In genomic region chr20:10603971-10604864, GRCh38 we compare ENCODE assay signal across 9 cellular contexts.
A peak's percentile ranks its signal among the peaks of the same experiment; 100 is the strongest.
DNase-seq lines count a peak whose midpoint lies in the region; ATAC-seq and TF ChIP-seq lines count a peak whose summit lies in the region.
"Had no signal": no experiment of that assay in that cellular context is flagged by ENCODE, and none has a peak within 500 bp of the region (broad histone marks: within the 10 kb centered on the region; RNA-seq: fewer than 3 reads in every experiment).

No MANE protein-coding gene starts in this region.

- H3K4me3 ChIP-seq in AG09309 (ENCODE audit: control insufficient read depth, low read depth, low read length) (no peak overlapping the region), Peyer's patch (no peak overlapping the region)

- TF ChIP-seq POLR2A in Peyer's patch (IDR thresholded peaks at IDR 0.05) = no peak

- in situ Hi-C loops in GM13976 (cut with MboI; ENCODE audit: low sequenced_read_pairs, unreplicated experiment) = no loop called here

- H3K9me3 ChIP-seq in Peyer's patch = no peaks in the 10 kb centered on the region

- peak overlapping the region; percentile 2 to 62 (median 22) for H3K27ac ChIP-seq in Peyer's patch

- no peaks in the 10 kb centered on the region for H3K27me3 Mint-ChIP-seq in nephron (ENCODE audit: low read depth)

- DNase-seq in AG09309 (ENCODE audit: low read depth) (peak; percentile 77), Peyer's patch (no peak), cerebellar cortex (ENCODE audit: low spot score) (no peak), DMS79 treated with DMSO at 0.1 percent for 48 hours (lab: John Stamatoyannopoulos, UW) (no peak), GM13976 (ENCODE audit: low spot score) (no peak)
- DNase-seq in stimulated activated naive CD4-positive, alpha-beta T cell (lab: John Stamatoyannopoulos, UW) = no peak
- DNase-seq: stimulated activated CD4-positive, alpha-beta T cell treated with anti-CD3 and anti-CD28 coated beads, Interleukin-4, amount 100 ng/mL, for 24 hours had no signal

- no peak overlapping the region for H3K4me3 Mint-ChIP-seq in nephron

- ATAC-seq in esophagus mucosa = peak; percentile 53

- no peaks in the 10 kb centered on the region for H3K4me1 ChIP-seq in Peyer's patch

- TF ChIP-seq CTCF in AG09309 (IDR thresholded peaks at IDR 0.05; ENCODE audit: control insufficient read depth, insufficient read depth, low read depth, low read length, missing control alignments) (no peak), Peyer's patch (IDR thresholded peaks at IDR 0.05) (no peak), nephron (IDR thresholded peaks at IDR 0.05; ENCODE audit: unreplicated experiment in 3 of 3) (no peak), GM13976 (IDR thresholded peaks at IDR 0.05; ENCODE audit: borderline replicate concordance, control extremely low read depth, extremely low read depth, insufficient read depth, missing control alignments) (no peak)

- H3K36me3 ChIP-seq in Peyer's patch = no peaks in the 10 kb centered on the region

- no peaks in the 10 kb centered on the region for H3K9me3 Mint-ChIP-seq in nephron

- peaks cover 17% of the 10 kb centered on the region for H3K36me3 Mint-ChIP-seq in nephron (ENCODE audit: low read depth)

- peak overlapping the region; percentile 35 to 79 (median 42) for H3K27ac Mint-ChIP-seq in nephron

- no peaks in the 10 kb centered on the region for H3K27me3 ChIP-seq in Peyer's patch

- H3K4me1 Mint-ChIP-seq in nephron = peaks cover 48% of the 10 kb centered on the region
